9 cellular contexts compared by ENCODE assay signal in the genomic region with DNA sequence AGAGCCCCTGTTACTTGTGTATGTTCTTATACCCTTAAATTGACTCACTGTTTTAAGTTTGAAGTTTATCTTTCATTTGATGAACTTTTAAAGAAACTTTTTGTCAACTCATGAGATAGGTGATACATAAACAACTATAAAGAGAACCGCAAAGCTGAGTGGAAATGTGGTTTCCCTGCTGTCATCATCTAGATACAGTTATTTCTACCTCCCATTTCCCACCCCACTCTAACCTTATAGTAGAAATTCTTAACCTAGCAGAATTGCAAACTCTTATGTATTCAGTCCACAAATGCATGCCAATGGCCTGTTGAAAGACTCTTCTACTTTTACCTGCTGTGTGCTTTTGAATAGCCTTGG. TPM values are rescaled to one million over a fixed set of nuclear protein-coding genes. Genes with fewer than 3 reads are reported as not detected.
DNase-seq lines count a peak whose midpoint lies in the region; ATAC-seq and TF ChIP-seq lines count a peak whose summit lies in the region.
"Had no signal": no experiment of that assay in that cellular context is flagged by ENCODE, and none has a peak within 500 bp of the region (broad histone marks: within the 10 kb centered on the region; RNA-seq: fewer than 3 reads in every experiment).

No MANE protein-coding gene starts in this region.

- no peak for TF ChIP-seq CTCF in left ventricle myocardium inferior (IDR thresholded peaks at IDR 0.05; ENCODE audit: borderline replicate concordance)
- no peak for TF ChIP-seq CTCF in WTC11 (IDR thresholded peaks at IDR 0.05)
- TF ChIP-seq CTCF in fibroblast of lung (conservative IDR thresholded peaks at IDR 0.05 in 1 of 2, IDR thresholded peaks at IDR 0.05 in 1 of 2; ENCODE audit: low read depth in 1 of 2, low read length in 2 of 2), result no peak
- TF ChIP-seq CTCF in stomach (IDR thresholded peaks at IDR 0.05), result no peak

- CTCF ChIA-PET in WTC11 (lab: Charles Lee), result no interaction called here

- no peak overlapping the region for H3K27ac Mint-ChIP-seq in WTC11

- no peak for TF ChIP-seq EP300 in stomach (IDR thresholded peaks at IDR 0.05)

- no peak for TF ChIP-seq POLR2A in stomach (IDR thresholded peaks at IDR 0.05)

- no peak overlapping the region for H2AFZ ChIP-seq in fibroblast of lung (ENCODE audit: low read length)

- no peak for DNase-seq in left ventricle myocardium inferior
- DNase-seq in left cardiac atrium, result no peak
- no peak for DNase-seq in WTC11 (ENCODE audit: low spot score)
- no peak for DNase-seq in fibroblast of lung (ENCODE audit: low read depth in 2 of 2)
- no peak for DNase-seq in stomach
- DNase-seq in AG08395 (ENCODE audit: low spot score), result no peak
- DNase-seq in NCI-H1092 treated with DMSO at 0.1 percent for 48 hours (lab: John Stamatoyannopoulos, UW), result no peak
- DNase-seq: DMS 273 treated with DMSO at 0.1 percent for 48 hours had no signal

- no peak overlapping the region for H3K9ac ChIP-seq in fibroblast of lung (ENCODE audit: insufficient read depth, low read length)

- H3K27me3 ChIP-seq in left ventricle myocardium inferior (ENCODE audit: low read depth), result no peaks in the 10 kb centered on the region
- no peaks in the 10 kb centered on the region for H3K27me3 ChIP-seq in fibroblast of lung (ENCODE audit: control insufficient read depth, insufficient read depth, low read length)
- H3K27me3 ChIP-seq in stomach, result no peaks in the 10 kb centered on the region

- H3K4me3 ChIP-seq in left ventricle myocardium inferior, result peak overlapping the region; percentile 81
- peak overlapping the region; percentile 79 to 88 (median 85) for H3K4me3 ChIP-seq in fibroblast of lung (replicated peaks in 1 of 4; ENCODE audit: control extremely low read depth in 1 of 4, insufficient read depth in 1 of 4, low read depth in 3 of 4, low read length in 4 of 4)
- H3K4me3 ChIP-seq in stomach, result peak overlapping the region in 3 of 4 donors; percentile 81 to 95 (median 88)

- H4K20me1 ChIP-seq in fibroblast of lung (ENCODE audit: control insufficient read depth, extremely low read depth, insufficient read depth, low read length), result no peaks in the 10 kb centered on the region

- intact Hi-C loops in left ventricle myocardium inferior (cut with micrococcal nuclease), result loop anchor here (5.0 to 10.0 kb wide), 2 partner anchors 122 to 405 kb away; a partner anchor contains a TSS
- intact Hi-C loops in left cardiac atrium (cut with DNase I), result loop anchor here (5.0 to 10.0 kb wide), 3 partner anchors 122 to 405 kb away; a partner anchor contains a TSS
- intact Hi-C loops in stomach (cut with DNase I; ENCODE audit: low total_unique reads), result loop anchor here (10.0 kb wide), 2 partner anchors 132 to 408 kb away; no protein-coding TSS in a partner anchor

- H3K4me2 ChIP-seq in fibroblast of lung (ENCODE audit: extremely low read depth, insufficient read depth, low read length), result peak overlapping the region; percentile 61

- H3K27ac ChIP-seq in left ventricle myocardium inferior (replicated peaks), result peak overlapping the region; percentile 95
- peak overlapping the region; percentile 94 for H3K27ac ChIP-seq in fibroblast of lung (ENCODE audit: insufficient read depth, low read length)
- peak overlapping the region in 2 of 5 donors; percentile 96 to 98 for H3K27ac ChIP-seq in stomach

- H3K4me3 Mint-ChIP-seq in WTC11, result 0 out of 2 replicates have a peak overlapping the region, but pooled peaks have one; percentile 91

- no peaks in the 10 kb centered on the region for H3K9me3 ChIP-seq in left ventricle myocardium inferior (replicated peaks)
- no peaks in the 10 kb centered on the region for H3K9me3 ChIP-seq in fibroblast of lung (ENCODE audit: control insufficient read depth, insufficient read depth, low read depth, low read length)
- no peaks in the 10 kb centered on the region for H3K9me3 ChIP-seq in stomach

- WGBS in stomach, 5 donors, result 72 to 92% (median 80%) methylated on average over 1 of the region's 1 CpG

- no peak for ATAC-seq in left cardiac atrium
- ATAC-seq in WTC11, result no peak
- no peak for ATAC-seq in GM18519 (IDR thresholded peaks at IDR 0.05; ENCODE audit: low FRiP score, unreplicated experiment)

- peaks cover 20% of the 10 kb centered on the region for H3K36me3 Mint-ChIP-seq in WTC11

- H3K4me1 Mint-ChIP-seq in WTC11, result peaks cover 31% of the 10 kb centered on the region

- POLR2A ChIA-PET in WTC11 (lab: Charles Lee), result no interaction called here

- peaks cover 76% of the 10 kb centered on the region for H3K79me2 ChIP-seq in fibroblast of lung (ENCODE audit: control insufficient read depth, insufficient read depth, low read length)

- H3K27me3 Mint-ChIP-seq in WTC11 (ENCODE audit: low read depth), result peaks cover 7% of the 10 kb centered on the region; the same call in 1 of the 2 replicates

- H3K36me3 ChIP-seq in left ventricle myocardium inferior (peaks cover 17% of the 10 kb centered on the region), fibroblast of lung (ENCODE audit: control insufficient read depth, insufficient read depth, low read length) (peaks cover 5% of the 10 kb centered on the region), stomach (peaks cover 0 to 35% (median 22%) of the 10 kb centered on the region in 4 donors)

- H3K9me3 Mint-ChIP-seq in WTC11, result no peaks in the 10 kb centered on the region

- peaks cover 86% of the 10 kb centered on the region for H3K4me1 ChIP-seq in left ventricle myocardium inferior
- H3K4me1 ChIP-seq in fibroblast of lung (ENCODE audit: control insufficient read depth, extremely low read depth, insufficient read depth, low read length), result peaks cover 11% of the 10 kb centered on the region
- peaks cover 22 to 74% (median 46%) of the 10 kb centered on the region in 4 donors for H3K4me1 ChIP-seq in stomach

TF ChIP-seq in WTC11, 78 proteins besides CTCF, POLR2A, EP300 and RAD21:
- TF ChIP-seq ZNF138 (CRISPR knock-in tag; conservative IDR thresholded peaks at IDR 0.05) (no peak), TP53 (CRISPR knock-in tag; IDR thresholded peaks at IDR 0.05) (no peak)

RNA-seq across cellular contexts. Expression of a gene that starts 2.7 kb away (rescaled TPM):
- 27.2 TPM for total RNA-seq in left ventricle myocardium inferior
- total RNA-seq in left cardiac atrium, result 10 to 100 TPM; 34.1 to 37.2 TPM
- 5.0 to 5.6 TPM (median 5.1 TPM) in 3 replicates for total RNA-seq in WTC11 (2021)
- 15.9 and 22.1 TPM in 2 replicates for total RNA-seq in fibroblast of lung
- 8.6 and 11.8 TPM in 2 replicates for polyA plus RNA-seq in fibroblast of lung
- polyA plus RNA-seq in fibroblast of lung (2012), result 7.7 and 10.8 TPM in 2 replicates
- polyA minus RNA-seq in fibroblast of lung (ENCODE audit: low replicate concordance), result 5.3 and 9.9 TPM in 2 replicates
- total RNA-seq in stomach, result 10 to 100 TPM in 4 of 5 donors, 1 to 10 TPM in 1; 7.2 to 73.4 (median 40.6) TPM
- 10 to 100 TPM in 1 of 3 donors, 1 to 10 TPM in 2; 7.8 to 20.2 (median 9.5) TPM for polyA plus RNA-seq in stomach
